In the genomic region with DNA sequence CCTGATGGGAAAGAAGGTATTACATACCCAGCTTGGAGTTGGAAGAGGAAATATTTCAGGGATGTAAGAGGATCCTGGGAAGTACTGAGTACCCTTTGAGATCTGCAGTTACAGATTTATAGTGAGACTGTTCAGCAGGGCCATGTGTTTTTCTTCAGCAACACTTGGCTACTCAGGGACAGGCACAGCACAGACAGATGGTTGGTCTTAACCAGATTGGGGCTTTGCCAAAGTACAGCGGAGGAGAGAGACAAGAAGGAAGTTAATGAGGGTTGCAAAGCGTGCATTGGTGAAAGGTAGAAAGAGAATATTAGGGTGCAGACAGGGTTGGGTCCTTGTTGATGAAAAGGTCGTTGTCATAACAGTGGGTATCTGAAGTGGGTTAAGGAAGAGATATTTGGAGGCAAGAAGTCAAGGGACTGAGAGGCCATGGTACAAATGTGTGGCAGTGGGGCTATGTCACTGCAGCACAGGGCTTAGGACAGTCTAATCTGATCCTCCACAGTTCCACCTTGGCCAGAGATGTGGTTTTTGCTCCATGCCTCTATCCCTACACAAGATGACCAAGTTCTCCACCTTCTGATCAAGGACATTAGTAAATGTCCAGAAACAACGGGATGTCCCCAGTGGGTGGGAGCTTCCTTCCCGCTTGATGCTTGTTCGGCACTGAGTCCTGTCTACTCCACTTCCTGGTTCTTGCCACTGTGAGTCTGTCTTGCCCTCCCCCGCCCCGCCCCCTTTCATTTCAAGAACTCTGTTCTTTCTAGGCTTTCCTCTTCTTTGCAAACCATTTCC, we compare ENCODE assay signal across 9 cellular contexts. TPM values are rescaled to one million over a fixed set of nuclear protein-coding genes. Genes with fewer than 3 reads are reported as not detected.
DNase-seq lines count a peak whose midpoint lies in the region; ATAC-seq and TF ChIP-seq lines count a peak whose summit lies in the region.
"Had no signal": no experiment of that assay in that cellular context is flagged by ENCODE, and none has a peak within 500 bp of the region (broad histone marks: within the 10 kb centered on the region; RNA-seq: fewer than 3 reads in every experiment).

No MANE protein-coding gene starts in this region.

- H3K4me3 Mint-ChIP-seq in activated naive CD4-positive, alpha-beta T cell treated with anti-CD3 and anti-CD28 coated beads for 36 hours = peak overlapping the region; percentile 65
- H3K4me3 Mint-ChIP-seq in naive thymus-derived CD8-positive, alpha-beta T cell = peak overlapping the region; percentile 58 to 86 (median 82)
- no peak overlapping the region for H3K4me3 Mint-ChIP-seq in GM23338

- POLR2A ChIA-PET in naive thymus-derived CD8-positive, alpha-beta T cell (lab: Charles Lee) = no interaction called here

- no peaks in the 10 kb centered on the region for H3K4me1 ChIP-seq in BLaER1
- no peaks in the 10 kb centered on the region for H3K4me1 ChIP-seq in GM23338 (ENCODE audit: insufficient read depth)

- no peaks in the 10 kb centered on the region for H3K79me2 ChIP-seq in GM23338 (replicated peaks; ENCODE audit: insufficient read depth)

- H3K27ac Mint-ChIP-seq in activated naive CD4-positive, alpha-beta T cell treated with anti-CD3 and anti-CD28 coated beads for 36 hours = peak overlapping the region; percentile 80
- peak overlapping the region; percentile 75 to 98 (median 94) for H3K27ac Mint-ChIP-seq in naive thymus-derived CD8-positive, alpha-beta T cell
- no peak overlapping the region for H3K27ac Mint-ChIP-seq in GM23338

- peak; percentile 89 for DNase-seq in SK-N-DZ (ENCODE audit: low spot score)
- peak; percentile 78 for DNase-seq in activated naive CD4-positive, alpha-beta T cell treated with anti-CD3 and anti-CD28 coated beads for 36 hours
- peak; percentile 9 to 70 (median 38) for DNase-seq in naive thymus-derived CD8-positive, alpha-beta T cell
- DNase-seq in DMS79 treated with DMSO at 0.1 percent for 48 hours (lab: John Stamatoyannopoulos, UW) = no peak
- DNase-seq in HuH-7 (ENCODE audit: low spot score) = no peak
- DNase-seq in omental fat pad (ENCODE audit: low spot score) = no peak
- no peak for DNase-seq in GM23338 (ENCODE audit: low spot score)
- DNase-seq: IMR-90 had no signal

- no peak for TF ChIP-seq CTCF in omental fat pad (IDR thresholded peaks at IDR 0.05)
- TF ChIP-seq CTCF in GM23338 (conservative IDR thresholded peaks at IDR 0.05; ENCODE audit: low read depth in 2 of 2) = no peak

- H3K9me3 ChIP-seq in BLaER1 = 0 out of 2 replicates have a peak, but pooled peaks cover 11% of the 10 kb centered on the region

- no peak overlapping the region for H3K9ac ChIP-seq in BLaER1

- no peaks in the 10 kb centered on the region for H3F3A ChIP-seq in GM23338 (replicated peaks; ENCODE audit: low read depth)

- peaks cover 14% of the 10 kb centered on the region; the same call in 1 of the 2 replicates for H3K9me2 ChIP-seq in GM23338 (ENCODE audit: insufficient read depth)

- CTCF ChIA-PET in activated naive CD4-positive, alpha-beta T cell treated with anti-CD3 and anti-CD28 coated beads for 36 hours (lab: Charles Lee) = interaction anchor here (0.6 to 1.0 kb wide), 2 partner anchors 12 to 232 kb away, joined by 3 to 5 read pairs; no protein-coding TSS in a partner anchor

- H3K36me3 Mint-ChIP-seq in activated naive CD4-positive, alpha-beta T cell treated with anti-CD3 and anti-CD28 coated beads for 36 hours (ENCODE audit: low read depth) = no peaks in the 10 kb centered on the region
- H3K36me3 Mint-ChIP-seq in naive thymus-derived CD8-positive, alpha-beta T cell = peaks cover 0 to 4% (median 0%) of the 10 kb centered on the region in 3 donors
- H3K36me3 Mint-ChIP-seq in GM23338 (ENCODE audit: low read depth) = no peaks in the 10 kb centered on the region

- no peak overlapping the region for H2AFZ ChIP-seq in GM23338

- H3K27ac ChIP-seq in BLaER1 (no peak overlapping the region), GM23338 (ENCODE audit: low read depth) (no peak overlapping the region)

- H3K4me1 Mint-ChIP-seq in activated naive CD4-positive, alpha-beta T cell treated with anti-CD3 and anti-CD28 coated beads for 36 hours (ENCODE audit: low read depth) = peaks cover 22% of the 10 kb centered on the region
- H3K4me1 Mint-ChIP-seq in naive thymus-derived CD8-positive, alpha-beta T cell = peaks cover 13 to 18% (median 17%) of the 10 kb centered on the region in 4 donors
- H3K4me1 Mint-ChIP-seq in GM23338 = no peaks in the 10 kb centered on the region

- no peaks in the 10 kb centered on the region for H3K36me3 ChIP-seq in BLaER1
- no peaks in the 10 kb centered on the region for H3K36me3 ChIP-seq in GM23338 (ENCODE audit: insufficient read depth)

- H4K20me1 ChIP-seq in BLaER1 = no peaks in the 10 kb centered on the region
- H4K20me1 ChIP-seq in GM23338 (replicated peaks; ENCODE audit: insufficient read depth) = no peaks in the 10 kb centered on the region

- intact Hi-C loops in activated naive CD4-positive, alpha-beta T cell treated with anti-CD3 and anti-CD28 coated beads for 36 hours (cut with micrococcal nuclease) = loop anchor here (1.0 to 5.0 kb wide), 4 partner anchors 19 to 1075 kb away; partner anchors contain the start of genes DNAJC1 and MSRB2

- no peaks in the 10 kb centered on the region for H3K27me3 ChIP-seq in BLaER1
- H3K27me3 ChIP-seq in GM23338 (ENCODE audit: insufficient read depth) = no peaks in the 10 kb centered on the region

- H3K9me3 Mint-ChIP-seq in activated naive CD4-positive, alpha-beta T cell treated with anti-CD3 and anti-CD28 coated beads for 36 hours = no peaks in the 10 kb centered on the region
- H3K9me3 Mint-ChIP-seq in naive thymus-derived CD8-positive, alpha-beta T cell = no peaks in the 10 kb centered on the region
- no peaks in the 10 kb centered on the region; the same call in 2 of the 3 replicates for H3K9me3 Mint-ChIP-seq in GM23338

- H3K4me2 ChIP-seq in BLaER1 (0 out of 2 replicates have a peak overlapping the region, but pooled peaks have one; percentile 20), GM23338 (no peak overlapping the region)

- peak; percentile 90 to 94 for ATAC-seq in naive thymus-derived CD8-positive, alpha-beta T cell
- ATAC-seq in omental fat pad (ENCODE audit: low FRiP score) (no peak), GM23338 (no peak)

- no peak overlapping the region for H3K4me3 ChIP-seq in BLaER1
- no peak overlapping the region for H3K4me3 ChIP-seq in GM23338

- peaks cover 3% of the 10 kb centered on the region for H3K27me3 Mint-ChIP-seq in activated naive CD4-positive, alpha-beta T cell treated with anti-CD3 and anti-CD28 coated beads for 36 hours (ENCODE audit: low read depth)
- peaks cover 0 to 1% (median 0%) of the 10 kb centered on the region in 5 donors for H3K27me3 Mint-ChIP-seq in naive thymus-derived CD8-positive, alpha-beta T cell
- peaks cover 1% of the 10 kb centered on the region for H3K27me3 Mint-ChIP-seq in GM23338 (ENCODE audit: insufficient read depth, low read depth, poor library complexity)

RNA-seq across cellular contexts. Expression of gene DNAJC1, which starts 18.9 kb away (rescaled TPM):
- 16.7 and 19.1 TPM in 2 replicates for polyA plus RNA-seq in SK-N-DZ (2014; cell fraction: cytosol; rRNA removed)
- polyA plus RNA-seq in SK-N-DZ (2014; cell fraction: nucleus; rRNA removed) = 13.2 and 23.0 TPM in 2 replicates
- total RNA-seq in activated naive CD4-positive, alpha-beta T cell treated with anti-CD3 and anti-CD28 coated beads for 36 hours = 10 to 100 TPM; 18.0 to 18.8 TPM
- total RNA-seq in naive thymus-derived CD8-positive, alpha-beta T cell = 1 to 10 TPM; 8.9 to 9.5 TPM
- 10 to 100 TPM in 2 of 3 donors, 1 to 10 TPM in 1; 9.6 to 18.9 (median 10.8) TPM for polyA plus RNA-seq in naive thymus-derived CD8-positive, alpha-beta T cell
- 100 to 1,000 TPM in 1 of 4 donors, 10 to 100 TPM in 3; 69.5 to 119 (median 89.8) TPM for total RNA-seq in omental fat pad
- 45.3 and 50.8 TPM in 2 replicates for total RNA-seq in GM23338 (2014; rRNA removed; shearing (Covaris generic))
- 31.8 and 38.6 TPM in 2 replicates for polyA plus RNA-seq in GM23338 (2016; fragmentation: Nextera tagmentation; extraction: Ambion mirVana)

Comparison
In these comparisons a context has a peak if more than half of its experiments do, and no peak if none do; other contexts are left out.
1. DNase-seq: peak in SK-N-DZ (single experiment), activated naive CD4-positive, alpha-beta T cell treated with anti-CD3 and anti-CD28 coated beads for 36 hours (single experiment) and naive thymus-derived CD8-positive, alpha-beta T cell (10 of 10); none in DMS79 treated with DMSO at 0.1 percent for 48 hours (single experiment), HuH-7 (single experiment), omental fat pad (single experiment) and GM23338 (single experiment).
2. ATAC-seq: peak in naive thymus-derived CD8-positive, alpha-beta T cell (2 of 2); none in omental fat pad (single experiment) and GM23338 (single experiment).